1 cellular context compared by ENCODE assay signal in the genomic region with DNA sequence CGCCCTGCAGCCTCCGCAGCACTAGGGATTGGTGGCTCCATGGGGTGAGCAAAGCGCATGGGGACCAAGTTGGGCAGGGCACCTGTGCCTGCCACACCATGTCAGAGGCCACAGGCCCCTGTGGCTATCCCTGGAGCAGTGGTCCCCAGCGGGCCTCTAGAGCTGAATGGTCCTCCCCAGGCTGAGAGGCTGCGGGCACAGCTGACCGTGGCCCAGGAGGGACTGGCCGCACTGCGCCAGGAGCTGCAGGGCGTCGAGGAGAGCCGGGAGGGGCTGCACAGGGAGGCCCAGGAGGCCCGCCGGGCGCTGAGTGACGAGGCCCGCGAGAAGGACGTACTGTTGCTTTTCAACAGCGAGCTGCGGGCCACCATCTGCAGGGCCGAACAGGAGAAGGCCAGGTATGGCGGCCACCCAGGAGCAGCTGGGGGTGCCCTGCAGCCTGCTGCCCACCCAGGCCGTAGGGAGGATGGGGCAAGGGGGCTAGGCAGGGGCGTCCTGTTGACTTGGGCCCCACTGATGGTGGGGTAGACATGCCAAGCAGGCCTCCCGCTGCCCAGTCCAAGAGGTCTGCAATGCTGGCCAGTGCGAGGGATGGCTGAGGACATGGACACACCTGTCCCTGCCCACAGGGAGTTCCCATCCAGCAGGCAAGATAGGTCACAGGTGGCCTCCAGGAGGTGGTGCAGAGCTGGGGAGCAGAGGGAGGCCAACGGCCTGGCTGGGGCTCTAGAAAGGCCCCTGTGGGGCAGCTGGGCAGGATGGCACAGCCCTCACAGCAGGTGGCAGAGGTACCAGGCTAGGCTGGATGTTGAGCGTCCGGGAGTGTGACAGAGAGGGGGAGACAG.
TF ChIP-seq lines count a peak whose summit lies in the region.

No MANE protein-coding gene starts in this region.

TF ChIP-seq in GM12891, 5 proteins besides CTCF, POLR2A, EP300 and RAD21:
- TF ChIP-seq POLR2AphosphoS5 (IDR thresholded peaks at IDR 0.05; ENCODE audit: low read depth, low read length) = no peak
- no peak for TF ChIP-seq PAX5 (IDR thresholded peaks at IDR 0.05; ENCODE audit: insufficient read depth, low read length, severe bottlenecking)
- TF ChIP-seq SPI1 (IDR thresholded peaks at IDR 0.05; ENCODE audit: low read depth, low read length) = no peak
- TF ChIP-seq TAF1 (IDR thresholded peaks at IDR 0.05; ENCODE audit: low read depth, low read length) = no peak
- no peak for TF ChIP-seq POU2F2 (IDR thresholded peaks at IDR 0.05; ENCODE audit: low read depth, low read length)
